In genomic region chr13:98490195-98490771, GRCh38 we compare ENCODE assay signal across 1 cellular context.
TF ChIP-seq lines count a peak whose summit lies in the region.

No MANE protein-coding gene starts in this region.

TF ChIP-seq in HepG2, 621 proteins besides CTCF, POLR2A, EP300 and RAD21 (continued from another document and continues in another):
- TF ChIP-seq ARID5B (CRISPR knock-in tag; IDR thresholded peaks at IDR 0.05) = peak; percentile 78
- TF ChIP-seq, protein P1, sequence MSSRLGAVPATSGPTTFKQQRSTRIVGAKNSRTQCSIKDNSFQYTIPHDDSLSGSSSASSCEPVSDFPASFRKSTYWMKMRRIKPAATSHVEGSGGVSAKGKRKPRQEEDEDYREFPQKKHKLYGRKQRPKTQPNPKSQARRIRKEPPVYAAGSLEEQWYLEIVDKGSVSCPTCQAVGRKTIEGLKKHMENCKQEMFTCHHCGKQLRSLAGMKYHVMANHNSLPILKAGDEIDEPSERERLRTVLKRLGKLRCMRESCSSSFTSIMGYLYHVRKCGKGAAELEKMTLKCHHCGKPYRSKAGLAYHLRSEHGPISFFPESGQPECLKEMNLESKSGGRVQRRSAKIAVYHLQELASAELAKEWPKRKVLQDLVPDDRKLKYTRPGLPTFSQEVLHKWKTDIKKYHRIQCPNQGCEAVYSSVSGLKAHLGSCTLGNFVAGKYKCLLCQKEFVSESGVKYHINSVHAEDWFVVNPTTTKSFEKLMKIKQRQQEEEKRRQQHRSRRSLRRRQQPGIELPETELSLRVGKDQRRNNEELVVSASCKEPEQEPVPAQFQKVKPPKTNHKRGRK (CRISPR knock-in tag; IDR thresholded peaks at IDR 0.05) = no peak
- TF ChIP-seq ZGPAT (CRISPR knock-in tag; IDR thresholded peaks at IDR 0.05) = 0 out of 2 replicates have a peak, but pooled peaks have one; percentile 22
- peak; percentile 31; the same call in 1 of the 2 replicates for TF ChIP-seq THRA (CRISPR knock-in tag; IDR thresholded peaks at IDR 0.05; ENCODE audit: borderline replicate concordance)
- TF ChIP-seq HHEX (CRISPR knock-in tag; IDR thresholded peaks at IDR 0.05) = no peak
- TF ChIP-seq ATF1 (CRISPR knock-in tag; IDR thresholded peaks at IDR 0.05) = peak; percentile 34; the same call in 1 of the 2 replicates
- no peak for TF ChIP-seq LCORL (IDR thresholded peaks at IDR 0.05)
- peak; percentile 39; the same call in 1 of the 2 replicates for TF ChIP-seq LCORL (CRISPR knock-in tag; IDR thresholded peaks at IDR 0.05)
- TF ChIP-seq FOXA1 (IDR thresholded peaks at IDR 0.05) = peak; percentile 61; the same call in 1 of the 2 replicates
- peak; percentile 74 for TF ChIP-seq FOXA1 (CRISPR knock-in tag; IDR thresholded peaks at IDR 0.05)
- TF ChIP-seq WIZ (CRISPR knock-in tag; IDR thresholded peaks at IDR 0.05) = no peak
- TF ChIP-seq, protein P2, sequence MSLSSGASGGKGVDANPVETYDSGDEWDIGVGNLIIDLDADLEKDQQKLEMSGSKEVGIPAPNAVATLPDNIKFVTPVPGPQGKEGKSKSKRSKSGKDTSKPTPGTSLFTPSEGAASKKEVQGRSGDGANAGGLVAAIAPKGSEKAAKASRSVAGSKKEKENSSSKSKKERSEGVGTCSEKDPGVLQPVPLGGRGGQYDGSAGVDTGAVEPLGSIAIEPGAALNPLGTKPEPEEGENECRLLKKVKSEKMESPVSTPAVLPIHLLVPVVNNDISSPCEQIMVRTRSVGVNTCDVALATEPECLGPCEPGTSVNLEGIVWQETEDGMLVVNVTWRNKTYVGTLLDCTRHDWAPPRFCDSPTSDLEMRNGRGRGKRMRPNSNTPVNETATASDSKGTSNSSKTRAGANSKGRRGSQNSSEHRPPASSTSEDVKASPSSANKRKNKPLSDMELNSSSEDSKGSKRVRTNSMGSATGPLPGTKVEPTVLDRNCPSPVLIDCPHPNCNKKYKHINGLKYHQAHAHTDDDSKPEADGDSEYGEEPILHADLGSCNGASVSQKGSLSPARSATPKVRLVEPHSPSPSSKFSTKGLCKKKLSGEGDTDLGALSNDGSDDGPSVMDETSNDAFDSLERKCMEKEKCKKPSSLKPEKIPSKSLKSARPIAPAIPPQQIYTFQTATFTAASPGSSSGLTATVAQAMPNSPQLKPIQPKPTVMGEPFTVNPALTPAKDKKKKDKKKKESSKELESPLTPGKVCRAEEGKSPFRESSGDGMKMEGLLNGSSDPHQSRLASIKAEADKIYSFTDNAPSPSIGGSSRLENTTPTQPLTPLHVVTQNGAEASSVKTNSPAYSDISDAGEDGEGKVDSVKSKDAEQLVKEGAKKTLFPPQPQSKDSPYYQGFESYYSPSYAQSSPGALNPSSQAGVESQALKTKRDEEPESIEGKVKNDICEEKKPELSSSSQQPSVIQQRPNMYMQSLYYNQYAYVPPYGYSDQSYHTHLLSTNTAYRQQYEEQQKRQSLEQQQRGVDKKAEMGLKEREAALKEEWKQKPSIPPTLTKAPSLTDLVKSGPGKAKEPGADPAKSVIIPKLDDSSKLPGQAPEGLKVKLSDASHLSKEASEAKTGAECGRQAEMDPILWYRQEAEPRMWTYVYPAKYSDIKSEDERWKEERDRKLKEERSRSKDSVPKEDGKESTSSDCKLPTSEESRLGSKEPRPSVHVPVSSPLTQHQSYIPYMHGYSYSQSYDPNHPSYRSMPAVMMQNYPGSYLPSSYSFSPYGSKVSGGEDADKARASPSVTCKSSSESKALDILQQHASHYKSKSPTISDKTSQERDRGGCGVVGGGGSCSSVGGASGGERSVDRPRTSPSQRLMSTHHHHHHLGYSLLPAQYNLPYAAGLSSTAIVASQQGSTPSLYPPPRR (CRISPR knock-in tag; IDR thresholded peaks at IDR 0.05; ENCODE audit: borderline replicate concordance) = 0 out of 2 replicates have a peak, but pooled peaks have one; percentile 66
- TF ChIP-seq, protein P3, sequence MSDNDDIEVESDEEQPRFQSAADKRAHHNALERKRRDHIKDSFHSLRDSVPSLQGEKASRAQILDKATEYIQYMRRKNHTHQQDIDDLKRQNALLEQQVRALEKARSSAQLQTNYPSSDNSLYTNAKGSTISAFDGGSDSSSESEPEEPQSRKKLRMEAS (IDR thresholded peaks at IDR 0.05) = 0 out of 2 replicates have a peak, but pooled peaks have one; percentile 21
- no peak for TF ChIP-seq MAZ (IDR thresholded peaks at IDR 0.05; ENCODE audit: borderline replicate concordance, low read depth, low read length)
- TF ChIP-seq MAZ (CRISPR knock-in tag; IDR thresholded peaks at IDR 0.05; ENCODE audit: low read depth) = no peak; the same call in 1 of the 2 replicates
- TF ChIP-seq MTA1 (CRISPR knock-in tag; IDR thresholded peaks at IDR 0.05; ENCODE audit: borderline replicate concordance) = no peak
- TF ChIP-seq PPARG (CRISPR knock-in tag; conservative IDR thresholded peaks at IDR 0.05) = peak; percentile 94
- TF ChIP-seq, protein P4, sequence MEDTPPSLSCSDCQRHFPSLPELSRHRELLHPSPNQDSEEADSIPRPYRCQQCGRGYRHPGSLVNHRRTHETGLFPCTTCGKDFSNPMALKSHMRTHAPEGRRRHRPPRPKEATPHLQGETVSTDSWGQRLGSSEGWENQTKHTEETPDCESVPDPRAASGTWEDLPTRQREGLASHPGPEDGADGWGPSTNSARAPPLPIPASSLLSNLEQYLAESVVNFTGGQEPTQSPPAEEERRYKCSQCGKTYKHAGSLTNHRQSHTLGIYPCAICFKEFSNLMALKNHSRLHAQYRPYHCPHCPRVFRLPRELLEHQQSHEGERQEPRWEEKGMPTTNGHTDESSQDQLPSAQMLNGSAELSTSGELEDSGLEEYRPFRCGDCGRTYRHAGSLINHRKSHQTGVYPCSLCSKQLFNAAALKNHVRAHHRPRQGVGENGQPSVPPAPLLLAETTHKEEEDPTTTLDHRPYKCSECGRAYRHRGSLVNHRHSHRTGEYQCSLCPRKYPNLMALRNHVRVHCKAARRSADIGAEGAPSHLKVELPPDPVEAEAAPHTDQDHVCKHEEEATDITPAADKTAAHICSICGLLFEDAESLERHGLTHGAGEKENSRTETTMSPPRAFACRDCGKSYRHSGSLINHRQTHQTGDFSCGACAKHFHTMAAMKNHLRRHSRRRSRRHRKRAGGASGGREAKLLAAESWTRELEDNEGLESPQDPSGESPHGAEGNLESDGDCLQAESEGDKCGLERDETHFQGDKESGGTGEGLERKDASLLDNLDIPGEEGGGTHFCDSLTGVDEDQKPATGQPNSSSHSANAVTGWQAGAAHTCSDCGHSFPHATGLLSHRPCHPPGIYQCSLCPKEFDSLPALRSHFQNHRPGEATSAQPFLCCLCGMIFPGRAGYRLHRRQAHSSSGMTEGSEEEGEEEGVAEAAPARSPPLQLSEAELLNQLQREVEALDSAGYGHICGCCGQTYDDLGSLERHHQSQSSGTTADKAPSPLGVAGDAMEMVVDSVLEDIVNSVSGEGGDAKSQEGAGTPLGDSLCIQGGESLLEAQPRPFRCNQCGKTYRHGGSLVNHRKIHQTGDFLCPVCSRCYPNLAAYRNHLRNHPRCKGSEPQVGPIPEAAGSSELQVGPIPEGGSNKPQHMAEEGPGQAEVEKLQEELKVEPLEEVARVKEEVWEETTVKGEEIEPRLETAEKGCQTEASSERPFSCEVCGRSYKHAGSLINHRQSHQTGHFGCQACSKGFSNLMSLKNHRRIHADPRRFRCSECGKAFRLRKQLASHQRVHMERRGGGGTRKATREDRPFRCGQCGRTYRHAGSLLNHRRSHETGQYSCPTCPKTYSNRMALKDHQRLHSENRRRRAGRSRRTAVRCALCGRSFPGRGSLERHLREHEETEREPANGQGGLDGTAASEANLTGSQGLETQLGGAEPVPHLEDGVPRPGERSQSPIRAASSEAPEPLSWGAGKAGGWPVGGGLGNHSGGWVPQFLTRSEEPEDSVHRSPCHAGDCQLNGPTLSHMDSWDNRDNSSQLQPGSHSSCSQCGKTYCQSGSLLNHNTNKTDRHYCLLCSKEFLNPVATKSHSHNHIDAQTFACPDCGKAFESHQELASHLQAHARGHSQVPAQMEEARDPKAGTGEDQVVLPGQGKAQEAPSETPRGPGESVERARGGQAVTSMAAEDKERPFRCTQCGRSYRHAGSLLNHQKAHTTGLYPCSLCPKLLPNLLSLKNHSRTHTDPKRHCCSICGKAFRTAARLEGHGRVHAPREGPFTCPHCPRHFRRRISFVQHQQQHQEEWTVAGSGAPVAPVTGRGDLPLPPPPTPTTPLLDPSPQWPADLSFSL (CRISPR knock-in tag; IDR thresholded peaks at IDR 0.05) = peak; percentile 60; the same call in 1 of the 2 replicates
- peak; percentile 64; the same call in 1 of the 2 replicates for TF ChIP-seq NR2F2 (IDR thresholded peaks at IDR 0.05; ENCODE audit: borderline replicate concordance, low read depth)
- no peak for TF ChIP-seq ZFP62 (CRISPR knock-in tag; IDR thresholded peaks at IDR 0.05)
- TF ChIP-seq, protein P5, sequence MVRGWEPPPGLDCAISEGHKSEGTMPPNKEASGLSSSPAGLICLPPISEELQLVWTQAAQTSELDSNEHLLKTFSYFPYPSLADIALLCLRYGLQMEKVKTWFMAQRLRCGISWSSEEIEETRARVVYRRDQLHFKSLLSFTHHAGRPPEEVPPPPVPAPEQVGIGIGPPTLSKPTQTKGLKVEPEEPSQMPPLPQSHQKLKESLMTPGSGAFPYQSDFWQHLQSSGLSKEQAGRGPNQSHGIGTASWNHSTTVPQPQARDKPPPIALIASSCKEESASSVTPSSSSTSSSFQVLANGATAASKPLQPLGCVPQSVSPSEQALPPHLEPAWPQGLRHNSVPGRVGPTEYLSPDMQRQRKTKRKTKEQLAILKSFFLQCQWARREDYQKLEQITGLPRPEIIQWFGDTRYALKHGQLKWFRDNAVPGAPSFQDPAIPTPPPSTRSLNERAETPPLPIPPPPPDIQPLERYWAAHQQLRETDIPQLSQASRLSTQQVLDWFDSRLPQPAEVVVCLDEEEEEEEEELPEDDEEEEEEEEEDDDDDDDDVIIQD (CRISPR knock-in tag; IDR thresholded peaks at IDR 0.05; ENCODE audit: low read depth) = 0 out of 2 replicates have a peak, but pooled peaks have one; percentile 14
- peak; percentile 81 for TF ChIP-seq SOX13 (IDR thresholded peaks at IDR 0.05)
- TF ChIP-seq SOX13 (CRISPR knock-in tag; conservative IDR thresholded peaks at IDR 0.05 in 1 of 2, IDR thresholded peaks at IDR 0.05 in 1 of 2) = peak in 1 of 2 experiments; percentile 90; a peak in 2 of 4 replicates
- peak; percentile 86; the same call in 1 of the 2 replicates for TF ChIP-seq ZSCAN29 (CRISPR knock-in tag; conservative IDR thresholded peaks at IDR 0.05)
- TF ChIP-seq ZBTB42 (CRISPR knock-in tag; IDR thresholded peaks at IDR 0.05) = no peak
- TF ChIP-seq, protein P6, sequence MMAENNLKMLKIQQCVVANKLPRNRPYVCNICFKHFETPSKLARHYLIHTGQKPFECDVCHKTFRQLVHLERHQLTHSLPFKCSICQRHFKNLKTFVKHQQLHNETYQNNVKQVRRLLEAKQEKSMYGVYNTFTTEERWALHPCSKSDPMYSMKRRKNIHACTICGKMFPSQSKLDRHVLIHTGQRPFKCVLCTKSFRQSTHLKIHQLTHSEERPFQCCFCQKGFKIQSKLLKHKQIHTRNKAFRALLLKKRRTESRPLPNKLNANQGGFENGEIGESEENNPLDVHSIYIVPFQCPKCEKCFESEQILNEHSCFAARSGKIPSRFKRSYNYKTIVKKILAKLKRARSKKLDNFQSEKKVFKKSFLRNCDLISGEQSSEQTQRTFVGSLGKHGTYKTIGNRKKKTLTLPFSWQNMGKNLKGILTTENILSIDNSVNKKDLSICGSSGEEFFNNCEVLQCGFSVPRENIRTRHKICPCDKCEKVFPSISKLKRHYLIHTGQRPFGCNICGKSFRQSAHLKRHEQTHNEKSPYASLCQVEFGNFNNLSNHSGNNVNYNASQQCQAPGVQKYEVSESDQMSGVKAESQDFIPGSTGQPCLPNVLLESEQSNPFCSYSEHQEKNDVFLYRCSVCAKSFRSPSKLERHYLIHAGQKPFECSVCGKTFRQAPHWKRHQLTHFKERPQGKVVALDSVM (CRISPR knock-in tag; IDR thresholded peaks at IDR 0.05) = peak; percentile 27; the same call in 1 of the 2 replicates
- no peak for TF ChIP-seq PHF5A (CRISPR knock-in tag; IDR thresholded peaks at IDR 0.05; ENCODE audit: low read depth, unreplicated experiment)
